Comparison of ENCODE assay signal across 22 cellular contexts in genomic region chr5:98179791-98180755, GRCh38.
"Had no signal": no experiment of that assay in that cellular context is flagged by ENCODE, and none has a peak within 500 bp of the region (broad histone marks: within the 10 kb centered on the region; RNA-seq: fewer than 3 reads in every experiment).

No MANE protein-coding gene starts in this region.

- H3K27me3 Mint-ChIP-seq: activated CD4-positive, alpha-beta memory T cell treated with anti-CD3 and anti-CD28 coated beads, Interleukin-2, amount 10 ng/mL, durations not matched to agents 7 days and 5 days; effector memory CD8-positive, alpha-beta T cell; natural killer cell treated with Interleukin-12 subunit alpha and Interleukin-12 subunit beta and Interleukin-15 and Interleukin-18, amount 100 ng/mL, for 72 hours; progenitor cell of endocrine pancreas; stimulated activated naive B cell treated with anti-CD40 and anti-IgM and Interleukin-4, amounts not matched to agents 10 μg/mL and 1 μg/mL and 100 μg/mL, for 72 hours had no signal

- H3K36me3 Mint-ChIP-seq: activated naive CD4-positive, alpha-beta T cell treated with anti-CD3 and anti-CD28 coated beads, Interleukin-2, amount 50 U/mL, for 24 hours; brain; natural killer cell treated with Interleukin-12 subunit alpha and Interleukin-12 subunit beta and Interleukin-15 and Interleukin-18, amount 100 ng/mL, for 72 hours; stimulated activated naive B cell treated with anti-CD40 and anti-IgM and Interleukin-4, amounts not matched to agents 10 μg/mL and 1 μg/mL and 100 μg/mL, for 72 hours had no signal

- ATAC-seq: activated T-cell treated with anti-CD3 and anti-CD28 coated beads, Interleukin-2, amount 50 U/mL, for 4 hours; effector memory CD8-positive, alpha-beta T cell; natural killer cell treated with Interleukin-12 subunit alpha and Interleukin-12 subunit beta and Interleukin-15 and Interleukin-18, amount 100 ng/mL, for 72 hours; stimulated activated naive B cell treated with anti-CD40 and anti-IgM and Interleukin-4, amounts not matched to agents 10 μg/mL and 1 μg/mL and 100 μg/mL, for 72 hours had no signal

- H3K4me1 ChIP-seq: right atrium auricular region, thyroid gland had no signal

- H3K27ac Mint-ChIP-seq: activated CD4-positive, alpha-beta memory T cell treated with anti-CD3 and anti-CD28 coated beads, Interleukin-2, amount 10 ng/mL, durations not matched to agents 7 days and 5 days; activated naive CD4-positive, alpha-beta T cell treated with anti-CD3 and anti-CD28 coated beads, Interleukin-2, amount 50 U/mL, for 24 hours; brain; effector memory CD8-positive, alpha-beta T cell; natural killer cell treated with Interleukin-12 subunit alpha and Interleukin-12 subunit beta and Interleukin-15 and Interleukin-18, amount 100 ng/mL, for 72 hours; progenitor cell of endocrine pancreas; stimulated activated naive B cell treated with anti-CD40 and anti-IgM and Interleukin-4, amounts not matched to agents 10 μg/mL and 1 μg/mL and 100 μg/mL, for 72 hours; T-helper 1 cell treated with Interleukin-12 subunit alpha and Interleukin-12 subunit beta and Interleukin-4 antibody, amounts not matched to agents 30 μg/mL and 1 μg/mL, for 36 hours had no signal

- H3K9me3 ChIP-seq: right atrium auricular region, thyroid gland had no signal

- H3K4me1 Mint-ChIP-seq: activated CD4-positive, alpha-beta memory T cell treated with anti-CD3 and anti-CD28 coated beads, Interleukin-2, amount 10 ng/mL, durations not matched to agents 7 days and 5 days; activated naive CD4-positive, alpha-beta T cell treated with anti-CD3 and anti-CD28 coated beads, Interleukin-2, amount 50 U/mL, for 24 hours; brain; stimulated activated naive B cell treated with anti-CD40 and anti-IgM and Interleukin-4, amounts not matched to agents 10 μg/mL and 1 μg/mL and 100 μg/mL, for 72 hours had no signal

- DNase-seq: activated CD4-positive, alpha-beta memory T cell treated with anti-CD3 and anti-CD28 coated beads, Interleukin-2, amount 10 ng/mL, durations not matched to agents 7 days and 5 days; activated CD4-positive, alpha-beta T cell treated with anti-CD3 and anti-CD28 coated beads for 4 hours; activated effector memory CD4-positive, alpha-beta T cell treated with anti-CD3 and anti-CD28 coated beads, Interleukin-2, amount 50 U/mL, for 16 hours; activated T-cell treated with anti-CD3 and anti-CD28 coated beads, Interleukin-2, amount 50 U/mL, for 4 hours; amniotic stem cell; cerebellar nuclear complex; dermis blood vessel endothelial cell; effector memory CD8-positive, alpha-beta T cell; hypothalamus; occipital lobe; stimulated activated CD4-positive, alpha-beta T cell treated with anti-CD3 and anti-CD28 coated beads, Interleukin-15, amount 100 ng/mL, for 24 hours; stimulated activated CD4-positive, alpha-beta T cell treated with anti-CD3 and anti-CD28 coated beads, Interleukin-4, amount 100 ng/mL, for 1 hour; stimulated activated naive B cell treated with anti-CD40 and anti-IgM and Interleukin-4, amounts not matched to agents 10 μg/mL and 1 μg/mL and 100 μg/mL, for 72 hours; thyroid gland had no signal

- H3K36me3 ChIP-seq: right atrium auricular region, thyroid gland had no signal

- H3K27ac ChIP-seq: epithelial cell of prostate, right atrium auricular region, skin epidermis, thyroid gland had no signal

- H3K9me3 Mint-ChIP-seq: activated CD4-positive, alpha-beta memory T cell treated with anti-CD3 and anti-CD28 coated beads, Interleukin-2, amount 10 ng/mL, durations not matched to agents 7 days and 5 days; activated T-cell treated with anti-CD3 and anti-CD28 coated beads, Interleukin-2, amount 50 U/mL, for 4 hours; T-helper 1 cell treated with Interleukin-12 subunit alpha and Interleukin-12 subunit beta and Interleukin-4 antibody, amounts not matched to agents 30 μg/mL and 1 μg/mL, for 36 hours had no signal

- H3K4me3 ChIP-seq: right atrium auricular region, skin epidermis, thyroid gland had no signal

- H3K27me3 ChIP-seq: right atrium auricular region, thyroid gland had no signal

- H3K4me3 Mint-ChIP-seq: activated CD4-positive, alpha-beta memory T cell treated with anti-CD3 and anti-CD28 coated beads, Interleukin-2, amount 10 ng/mL, durations not matched to agents 7 days and 5 days; activated naive CD4-positive, alpha-beta T cell treated with anti-CD3 and anti-CD28 coated beads, Interleukin-2, amount 50 U/mL, for 24 hours; activated T-cell treated with anti-CD3 and anti-CD28 coated beads, Interleukin-2, amount 50 U/mL, for 4 hours; brain; effector memory CD8-positive, alpha-beta T cell; natural killer cell treated with Interleukin-12 subunit alpha and Interleukin-12 subunit beta and Interleukin-15 and Interleukin-18, amount 100 ng/mL, for 72 hours; stimulated activated naive B cell treated with anti-CD40 and anti-IgM and Interleukin-4, amounts not matched to agents 10 μg/mL and 1 μg/mL and 100 μg/mL, for 72 hours; T-helper 1 cell treated with Interleukin-12 subunit alpha and Interleukin-12 subunit beta and Interleukin-4 antibody, amounts not matched to agents 30 μg/mL and 1 μg/mL, for 36 hours had no signal
